Comparison of ENCODE assay signal across 16 cellular contexts in the genomic region with DNA sequence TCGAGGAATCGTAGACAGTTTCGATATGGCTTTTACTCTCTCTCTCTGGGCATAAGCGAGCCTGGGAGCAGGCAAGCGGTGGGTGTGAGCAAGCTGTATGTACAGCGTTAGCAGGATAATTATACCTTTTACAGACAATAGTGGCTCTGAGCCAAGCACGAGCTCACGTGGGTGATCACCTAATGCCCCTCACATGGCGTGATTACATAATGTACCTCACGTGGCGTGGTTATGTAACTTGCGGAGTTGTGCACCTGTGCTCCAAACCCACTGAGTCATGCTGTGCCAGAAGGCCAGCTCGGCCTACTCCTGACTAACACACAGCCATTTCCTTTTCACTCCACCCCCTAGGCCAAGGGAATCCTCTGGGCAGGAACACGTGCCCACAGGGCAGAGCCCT.
DNase-seq lines count a peak whose midpoint lies in the region; ATAC-seq and TF ChIP-seq lines count a peak whose summit lies in the region.
"Had no signal": no experiment of that assay in that cellular context is flagged by ENCODE, and none has a peak within 500 bp of the region (broad histone marks: within the 10 kb centered on the region; RNA-seq: fewer than 3 reads in every experiment).

No MANE protein-coding gene starts in this region.

- no peak for ATAC-seq in GM21390 (IDR thresholded peaks at IDR 0.05; ENCODE audit: unreplicated experiment)
- ATAC-seq: left cardiac atrium; naive thymus-derived CD4-positive, alpha-beta T cell; psoas muscle had no signal

- 70 to 77% methylated on average over 12 to 14 of the region's 14 CpGs for WGBS in lower leg skin, 2 donors

- no peak for TF ChIP-seq POLR2A in lower leg skin (IDR thresholded peaks at IDR 0.05)

- TF ChIP-seq CTCF in lower leg skin (IDR thresholded peaks at IDR 0.05) = no peak

- intact Hi-C loops in lower leg skin (cut with DNase I; ENCODE audit: low total_unique reads) = no loop called here

- DNase-seq in Daoy (ENCODE audit: low read depth) (peak; percentile 30), NCI-H1436 (lab: John Stamatoyannopoulos, UW) (peak; percentile 74), SHP77 (lab: John Stamatoyannopoulos, UW) (peak; percentile 80 to 91), lower leg skin (ENCODE audit: low spot score in 2 of 2) (peak; percentile 55 to 87), NOMO-1 treated with DMSO at 0.1 percent for 48 hours (lab: John Stamatoyannopoulos, UW; ENCODE audit: unreplicated experiment) (no peak), AML-193 (lab: John Stamatoyannopoulos, UW) (no peak)
- DNase-seq in stimulated activated CD4-positive, alpha-beta T cell treated with anti-CD3 and anti-CD28 coated beads, Interleukin-4, amount 100 ng/mL, for 1 hour = no peak
- DNase-seq: activated CD8-positive, alpha-beta memory T cell treated with anti-CD3 and anti-CD28 coated beads for 24 hours; activated naive CD4-positive, alpha-beta T cell treated with anti-CD3 and anti-CD28 coated beads, Interleukin-2, amount 50 U/mL, for 16 hours; erythroblast; left cardiac atrium; naive thymus-derived CD4-positive, alpha-beta T cell; NCI-H510A treated with DMSO at 0.1 percent for 48 hours; psoas muscle; stimulated activated CD4-positive, alpha-beta T cell treated with anti-CD3 and anti-CD28 coated beads, Interleukin-2, amount 100 ng/mL, for 24 hours had no signal

- no peak overlapping the region for H3K4me3 ChIP-seq in lower leg skin (ENCODE audit: low read depth, poor library complexity, severe bottlenecking)
- H3K4me3 ChIP-seq: psoas muscle had no signal

Comparison
In these comparisons a context has a peak if more than half of its experiments do, and no peak if none do; other contexts are left out.
1. DNase-seq: peak in Daoy (single experiment), NCI-H1436 (single experiment), SHP77 (2 of 2) and lower leg skin (2 of 2); none in NOMO-1 treated with DMSO at 0.1 percent for 48 hours (single experiment), AML-193 (0 of 2) and stimulated activated CD4-positive, alpha-beta T cell treated with anti-CD3 and anti-CD28 coated beads, Interleukin-4, amount 100 ng/mL, for 1 hour (single experiment).